In genomic region chr5:171158581-171158980, GRCh38 we compare ENCODE assay signal across 21 cellular contexts.
"Had no signal": no experiment of that assay in that cellular context is flagged by ENCODE, and none has a peak within 500 bp of the region (broad histone marks: within the 10 kb centered on the region; RNA-seq: fewer than 3 reads in every experiment).

No MANE protein-coding gene starts in this region.

- H3K4me3 ChIP-seq: ascending aorta, esophagus squamous epithelium, mucosa of descending colon, neural progenitor cell, right atrium auricular region, transverse colon, uterus had no signal

- H3K4me1 Mint-ChIP-seq: activated CD4-positive, alpha-beta T cell treated with anti-CD3 and anti-CD28 coated beads, Interleukin-2, amount 10 ng/mL, durations not matched to agents 7 days and 5 days had no signal

- H3K4me1 ChIP-seq: ascending aorta, esophagus squamous epithelium, right atrium auricular region, transverse colon, uterus had no signal

- H3K9me3 Mint-ChIP-seq: activated CD4-positive, alpha-beta T cell treated with anti-CD3 and anti-CD28 coated beads, Interleukin-2, amount 10 ng/mL, durations not matched to agents 7 days and 5 days; naive B cell; neural progenitor cell had no signal

- H3K27ac ChIP-seq: ascending aorta, esophagus squamous epithelium, neural progenitor cell, right atrium auricular region, transverse colon, uterus had no signal

- DNase-seq: activated CD4-positive, alpha-beta T cell treated with anti-CD3 and anti-CD28 coated beads, Interleukin-2, amount 10 ng/mL, durations not matched to agents 7 days and 5 days; activated CD8-positive, alpha-beta memory T cell treated with anti-CD3 and anti-CD28 coated beads, Interleukin-2, amount 50 U/mL, for 4 hours; activated effector memory CD4-positive, alpha-beta T cell treated with Interleukin-2 at 50 U/mL for 16 hours; activated naive CD4-positive, alpha-beta T cell treated with anti-CD3 and anti-CD28 coated beads, Interleukin-2, amount 50 U/mL, for 16 hours; activated T-cell treated with anti-CD3 and anti-CD28 coated beads, Interleukin-2, amount 50 U/mL, for 48 hours; cerebellar nuclear complex; cortex of kidney; esophagus squamous epithelium; mesenchymal stem cell; mucosa of descending colon; naive B cell; stimulated activated CD4-positive, alpha-beta T cell treated with anti-CD3 and anti-CD28 coated beads, Interleukin-2, amount 100 ng/mL, for 24 hours; stimulated activated naive CD8-positive, alpha-beta T cell treated with anti-CD3 and anti-CD28 coated beads, Interleukin-15, Interleukin-2, amounts not matched to agents 100 U/mL and 50 U/mL, for 24 hours; substantia nigra; transverse colon; uterus had no signal

- H3K27me3 Mint-ChIP-seq: naive B cell, progenitor cell of endocrine pancreas had no signal

- H3K4me3 Mint-ChIP-seq: activated CD4-positive, alpha-beta T cell treated with anti-CD3 and anti-CD28 coated beads, Interleukin-2, amount 10 ng/mL, durations not matched to agents 7 days and 5 days; naive B cell; neural progenitor cell had no signal

- H3K9ac ChIP-seq: neural progenitor cell had no signal

- H3K27ac Mint-ChIP-seq: activated CD4-positive, alpha-beta T cell treated with anti-CD3 and anti-CD28 coated beads, Interleukin-2, amount 10 ng/mL, durations not matched to agents 7 days and 5 days; neural progenitor cell; progenitor cell of endocrine pancreas had no signal

- H3K36me3 Mint-ChIP-seq: naive B cell, neural progenitor cell had no signal

- H3K27me3 ChIP-seq: ascending aorta, esophagus squamous epithelium, neural progenitor cell, right atrium auricular region, transverse colon, uterus had no signal

- H3K4me2 ChIP-seq: neural progenitor cell had no signal

- H3K36me3 ChIP-seq: ascending aorta, esophagus squamous epithelium, neural progenitor cell, right atrium auricular region, transverse colon, uterus had no signal

- H2AFZ ChIP-seq: neural progenitor cell had no signal

- H3K9me3 ChIP-seq: ascending aorta, esophagus squamous epithelium, mucosa of descending colon, right atrium auricular region, transverse colon, uterus had no signal

- ATAC-seq: activated CD4-positive, CD25-positive, alpha-beta regulatory T cell treated with anti-CD3 and anti-CD28 coated beads, Interleukin-2, amount 50 U/mL, for 24 hours; mucosa of descending colon; stimulated activated naive CD8-positive, alpha-beta T cell treated with anti-CD3 and anti-CD28 coated beads, Interleukin-15, Interleukin-2, amounts not matched to agents 100 U/mL and 50 U/mL, for 24 hours had no signal
